Comparison of ENCODE assay signal across 14 cellular contexts in the genomic region with DNA sequence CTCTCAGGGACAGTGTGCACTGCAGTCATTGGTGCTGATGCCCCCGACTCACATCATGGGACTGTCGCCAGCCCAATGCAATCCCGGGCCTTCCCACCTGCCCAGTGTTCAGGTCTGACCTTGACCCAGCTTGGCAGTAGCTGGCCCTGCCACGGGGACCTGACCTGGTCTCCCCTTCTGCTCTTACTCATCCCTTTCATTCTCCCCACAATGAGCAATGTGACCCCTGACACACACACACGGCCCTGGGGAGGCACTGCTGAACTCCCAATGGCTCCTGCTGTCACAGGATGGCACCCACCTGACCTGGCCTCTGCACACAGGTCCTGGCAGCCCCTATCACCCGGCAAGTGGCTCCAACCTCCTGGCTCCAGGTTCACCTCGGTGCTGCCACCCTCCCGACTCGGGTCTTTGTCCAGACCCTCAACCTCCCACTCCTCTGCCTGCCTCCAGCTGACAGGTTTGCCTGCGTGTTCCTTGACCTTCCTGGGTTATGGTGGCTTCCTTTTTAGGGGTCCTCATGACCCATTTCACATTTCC. TPM values are rescaled to one million over a fixed set of nuclear protein-coding genes. Genes with fewer than 3 reads are reported as not detected.
DNase-seq lines count a peak whose midpoint lies in the region; ATAC-seq and TF ChIP-seq lines count a peak whose summit lies in the region.
"Had no signal": no experiment of that assay in that cellular context is flagged by ENCODE, and none has a peak within 500 bp of the region (broad histone marks: within the 10 kb centered on the region; RNA-seq: fewer than 3 reads in every experiment).

No MANE protein-coding gene starts in this region.

- no peak for TF ChIP-seq CTCF in WTC11 (IDR thresholded peaks at IDR 0.05)
- TF ChIP-seq CTCF in glutamatergic neuron (IDR thresholded peaks at IDR 0.05; ENCODE audit: partially characterized antibody, unreplicated experiment): no peak
- no peak for TF ChIP-seq CTCF in mammary epithelial cell (conservative IDR thresholded peaks at IDR 0.05 in 1 of 2, IDR thresholded peaks at IDR 0.05 in 1 of 2; ENCODE audit: extremely low read depth in 1 of 2, insufficient read depth in 1 of 2, low read depth in 1 of 2, low read length in 2 of 2)
- no peak for TF ChIP-seq CTCF in progenitor cell of endocrine pancreas (IDR thresholded peaks at IDR 0.05; ENCODE audit: unreplicated experiment)

- CTCF ChIA-PET in WTC11 (lab: Charles Lee) (interaction anchor here (0.6 kb wide), 1 partner anchor 118 kb away, joined by 4 read pairs; no protein-coding TSS in a partner anchor), mammary epithelial cell (lab: Charles Lee; ENCODE audit: low non-redundant PET) (no interaction called here)

- no peaks in the 10 kb centered on the region for H3K9me3 ChIP-seq in mammary epithelial cell (replicated peaks; ENCODE audit: insufficient read depth, low read length)

- H3K4me1 Mint-ChIP-seq in WTC11 (no peaks in the 10 kb centered on the region), glutamatergic neuron (ENCODE audit: low read depth, unreplicated experiment) (no peaks in the 10 kb centered on the region), progenitor cell of endocrine pancreas (ENCODE audit: low read depth) (no peaks in the 10 kb centered on the region)
- H3K4me1 Mint-ChIP-seq in stimulated activated naive B cell treated with anti-CD40 and anti-IgM and Interleukin-4, amounts not matched to agents 10 μg/mL and 1 μg/mL and 100 μg/mL, for 72 hours: peaks cover 0 to 4% of the 10 kb centered on the region in 2 donors
- H3K4me1 Mint-ChIP-seq: CD8-positive, alpha-beta memory T cell; GM23338; H9 had no signal

- 52% methylated on average over 9 of the region's 10 CpGs for WGBS in mammary epithelial cell (ENCODE audit: low coverage, missing lambda C conversion rate)

- no peaks in the 10 kb centered on the region for H3K36me3 ChIP-seq in mammary epithelial cell (ENCODE audit: insufficient read depth, low read length)

- POLR2A ChIA-PET in WTC11 (lab: Charles Lee): no interaction called here

- H3K27ac Mint-ChIP-seq in WTC11 (no peak overlapping the region), glutamatergic neuron (ENCODE audit: unreplicated experiment) (peak overlapping the region; percentile 31), progenitor cell of endocrine pancreas (no peak overlapping the region)
- peak overlapping the region; percentile 5 for H3K27ac Mint-ChIP-seq in stimulated activated naive B cell treated with anti-CD40 and anti-IgM and Interleukin-4, amounts not matched to agents 10 μg/mL and 1 μg/mL and 100 μg/mL, for 72 hours
- H3K27ac Mint-ChIP-seq: GM23338 had no signal

- H3K9me3 Mint-ChIP-seq in WTC11 (no peaks in the 10 kb centered on the region), glutamatergic neuron (ENCODE audit: unreplicated experiment) (peaks cover 2% of the 10 kb centered on the region), progenitor cell of endocrine pancreas (ENCODE audit: low read depth) (no peaks in the 10 kb centered on the region)
- H3K9me3 Mint-ChIP-seq in stimulated activated naive B cell treated with anti-CD40 and anti-IgM and Interleukin-4, amounts not matched to agents 10 μg/mL and 1 μg/mL and 100 μg/mL, for 72 hours: no peaks in the 10 kb centered on the region
- H3K9me3 Mint-ChIP-seq: CD8-positive, alpha-beta memory T cell; GM23338; H9 had no signal

- H3K27me3 Mint-ChIP-seq in WTC11 (ENCODE audit: low read depth): peaks cover 5% of the 10 kb centered on the region
- H3K27me3 Mint-ChIP-seq in glutamatergic neuron (ENCODE audit: unreplicated experiment): peaks cover 17% of the 10 kb centered on the region
- peaks cover 22 to 38% of the 10 kb centered on the region in 2 donors for H3K27me3 Mint-ChIP-seq in stimulated activated naive B cell treated with anti-CD40 and anti-IgM and Interleukin-4, amounts not matched to agents 10 μg/mL and 1 μg/mL and 100 μg/mL, for 72 hours
- H3K27me3 Mint-ChIP-seq in progenitor cell of endocrine pancreas: peaks cover 38% of the 10 kb centered on the region

- dilution Hi-C loops in mammary epithelial cell (cut with HindIII; ENCODE audit: low sequenced_read_pairs): no loop called here

- intact Hi-C loops in posterior vena cava (cut with DNase I) (no loop called here), mammary epithelial cell (cut with micrococcal nuclease) (no loop called here)

- in situ Hi-C loops in mammary epithelial cell (cut with MboI; ENCODE audit: low sequenced_read_pairs in 2 of 2): no loop called here

- H2AFZ ChIP-seq in mammary epithelial cell (ENCODE audit: low read depth, low read length): no peak overlapping the region
- H2AFZ ChIP-seq: GM23338 had no signal

- H3K4me2 ChIP-seq in mammary epithelial cell (ENCODE audit: insufficient read depth, low read depth, low read length): no peak overlapping the region
- H3K4me2 ChIP-seq: A549, GM23338 had no signal

- ATAC-seq in WTC11: no peak
- ATAC-seq in stimulated activated naive B cell treated with anti-CD40 and anti-IgM and Interleukin-4, amounts not matched to agents 10 μg/mL and 1 μg/mL and 100 μg/mL, for 72 hours (replicated peaks): no peak
- no peak for ATAC-seq in HG03354 (IDR thresholded peaks at IDR 0.05; ENCODE audit: poor library complexity, severe bottlenecking, unreplicated experiment)
- ATAC-seq: GM23338 had no signal

- no peak overlapping the region for H3K4me3 ChIP-seq in mammary epithelial cell (replicated peaks in 1 of 3; ENCODE audit: insufficient read depth in 1 of 3, low read depth in 2 of 3, low read length in 3 of 3)
- H3K4me3 ChIP-seq: A549, GM23338 had no signal

- no peak overlapping the region for H3K9ac ChIP-seq in mammary epithelial cell (ENCODE audit: insufficient read depth, low read length)

- no peaks in the 10 kb centered on the region for H3K27me3 ChIP-seq in mammary epithelial cell (ENCODE audit: insufficient read depth, low read length)

- H3K4me3 Mint-ChIP-seq in WTC11: no peak overlapping the region
- no peak overlapping the region for H3K4me3 Mint-ChIP-seq in glutamatergic neuron (ENCODE audit: unreplicated experiment)
- H3K4me3 Mint-ChIP-seq in stimulated activated naive B cell treated with anti-CD40 and anti-IgM and Interleukin-4, amounts not matched to agents 10 μg/mL and 1 μg/mL and 100 μg/mL, for 72 hours: no peak overlapping the region
- H3K4me3 Mint-ChIP-seq in progenitor cell of endocrine pancreas (ENCODE audit: low read depth): no peak overlapping the region
- H3K4me3 Mint-ChIP-seq: CD8-positive, alpha-beta memory T cell; GM23338; H9 had no signal

- H3K36me3 Mint-ChIP-seq in WTC11: no peaks in the 10 kb centered on the region
- peaks cover 5% of the 10 kb centered on the region for H3K36me3 Mint-ChIP-seq in glutamatergic neuron (ENCODE audit: unreplicated experiment)
- H3K36me3 Mint-ChIP-seq in stimulated activated naive B cell treated with anti-CD40 and anti-IgM and Interleukin-4, amounts not matched to agents 10 μg/mL and 1 μg/mL and 100 μg/mL, for 72 hours: peaks cover 0 to 2% of the 10 kb centered on the region in 2 donors
- H3K36me3 Mint-ChIP-seq in progenitor cell of endocrine pancreas (ENCODE audit: insufficient read depth): no peaks in the 10 kb centered on the region
- H3K36me3 Mint-ChIP-seq: CD8-positive, alpha-beta memory T cell had no signal

- H3K4me1 ChIP-seq in mammary epithelial cell (ENCODE audit: insufficient read depth, low read length): no peaks in the 10 kb centered on the region
- H3K4me1 ChIP-seq: A549, Caco-2 had no signal

- H3K27ac ChIP-seq in mammary epithelial cell (ENCODE audit: insufficient read depth, low read depth, low read length): no peak overlapping the region
- H3K27ac ChIP-seq: A549, HL-60 had no signal

- no peaks in the 10 kb centered on the region for H3K79me2 ChIP-seq in mammary epithelial cell (ENCODE audit: insufficient read depth, low read length)

- no TSS peak for BruUV-seq in mammary epithelial cell (replicated peaks; lab: Mats Ljungman, UMichigan)

- H4K20me1 ChIP-seq in mammary epithelial cell (ENCODE audit: insufficient read depth, low read length): no peaks in the 10 kb centered on the region

- DNase-seq in WTC11 (ENCODE audit: low spot score) (no peak), glutamatergic neuron (no peak), posterior vena cava (ENCODE audit: low spot score) (peak; percentile 74), mammary epithelial cell (no peak), progenitor cell of endocrine pancreas (ENCODE audit: low spot score, unreplicated experiment) (no peak)
- DNase-seq in stimulated activated naive B cell treated with anti-CD40 and anti-IgM and Interleukin-4, amounts not matched to agents 10 μg/mL and 1 μg/mL and 100 μg/mL, for 72 hours: no peak
- DNase-seq: Caco-2; CD8-positive, alpha-beta memory T cell; H9 had no signal

TF ChIP-seq in WTC11, 78 proteins besides CTCF, POLR2A, EP300 and RAD21 (continues in another document):
- TF ChIP-seq NR1H2 (CRISPR knock-in tag; IDR thresholded peaks at IDR 0.05) (no peak), EMX1 (CRISPR knock-in tag; IDR thresholded peaks at IDR 0.05) (no peak)

RNA-seq across cellular contexts. Expression of a gene that starts 6.6 kb away (rescaled TPM):
- total RNA-seq in WTC11 (2021) (not detected in 3 replicates), glutamatergic neuron (ENCODE audit: unreplicated experiment) (not detected), posterior vena cava (1 to 10 TPM; 2.1 to 4.7 TPM), mammary epithelial cell (not detected), progenitor cell of endocrine pancreas (not detected in 2 replicates)
- polyA plus RNA-seq in mammary epithelial cell: not detected
- not detected for polyA minus RNA-seq in mammary epithelial cell
- total RNA-seq: Caco-2, GM23338, H9 had no signal
- polyA plus RNA-seq: A549; CD8-positive, alpha-beta memory T cell; GM23338 had no signal

RNA-seq across cellular contexts. Expression of a gene that starts 8.1 kb away (rescaled TPM):
- total RNA-seq in WTC11 (2021): not detected in 3 replicates
- not detected for total RNA-seq in glutamatergic neuron (ENCODE audit: unreplicated experiment)
- total RNA-seq in posterior vena cava: under 1 TPM; 0.23 to 0.62 TPM
- not detected for total RNA-seq in mammary epithelial cell
- not detected for polyA plus RNA-seq in mammary epithelial cell
- polyA minus RNA-seq in mammary epithelial cell: not detected
- not detected in 2 replicates for total RNA-seq in progenitor cell of endocrine pancreas
- total RNA-seq: Caco-2, GM23338, H9 had no signal
- polyA plus RNA-seq: A549; BJ; CD8-positive, alpha-beta memory T cell; GM23338 had no signal

RNA-seq across cellular contexts. Expression of a gene that starts 28.0 kb away (rescaled TPM):
- total RNA-seq in WTC11 (2021) (not detected in 3 replicates), glutamatergic neuron (ENCODE audit: unreplicated experiment) (not detected), posterior vena cava (1 to 10 TPM in 1 of 2 donors, not detected in 1; 1.2 TPM), mammary epithelial cell (not detected), progenitor cell of endocrine pancreas (not detected in 2 replicates)
- not detected for polyA plus RNA-seq in mammary epithelial cell
- not detected for polyA minus RNA-seq in mammary epithelial cell
- total RNA-seq: Caco-2; CD8-positive, alpha-beta memory T cell; GM23338; H9 had no signal
- polyA plus RNA-seq: BJ; CD8-positive, alpha-beta memory T cell; GM23338 had no signal

RNA-seq across cellular contexts. Expression of a gene that starts 52.7 kb away (rescaled TPM):
- total RNA-seq in WTC11 (2021) (not detected in 3 replicates), glutamatergic neuron (ENCODE audit: unreplicated experiment) (not detected), posterior vena cava (not detected), mammary epithelial cell (not detected), progenitor cell of endocrine pancreas (not detected in 2 replicates)
- not detected for polyA plus RNA-seq in mammary epithelial cell
- polyA minus RNA-seq in mammary epithelial cell: not detected
- total RNA-seq: Caco-2; CD8-positive, alpha-beta memory T cell; GM23338; H9 had no signal
- polyA plus RNA-seq: A549; BJ; CD8-positive, alpha-beta memory T cell; GM23338 had no signal

Comparison
In these comparisons a context has a peak if more than half of its experiments do, and no peak if none do; other contexts are left out.
1. H3K27ac Mint-ChIP-seq: peak in glutamatergic neuron (single experiment) and stimulated activated naive B cell treated with anti-CD40 and anti-IgM and Interleukin-4, amounts not matched to agents 10 μg/mL and 1 μg/mL and 100 μg/mL, for 72 hours (single experiment); none in WTC11 (single experiment) and progenitor cell of endocrine pancreas (single experiment).